8 cellular contexts compared by ENCODE assay signal in the genomic region with DNA sequence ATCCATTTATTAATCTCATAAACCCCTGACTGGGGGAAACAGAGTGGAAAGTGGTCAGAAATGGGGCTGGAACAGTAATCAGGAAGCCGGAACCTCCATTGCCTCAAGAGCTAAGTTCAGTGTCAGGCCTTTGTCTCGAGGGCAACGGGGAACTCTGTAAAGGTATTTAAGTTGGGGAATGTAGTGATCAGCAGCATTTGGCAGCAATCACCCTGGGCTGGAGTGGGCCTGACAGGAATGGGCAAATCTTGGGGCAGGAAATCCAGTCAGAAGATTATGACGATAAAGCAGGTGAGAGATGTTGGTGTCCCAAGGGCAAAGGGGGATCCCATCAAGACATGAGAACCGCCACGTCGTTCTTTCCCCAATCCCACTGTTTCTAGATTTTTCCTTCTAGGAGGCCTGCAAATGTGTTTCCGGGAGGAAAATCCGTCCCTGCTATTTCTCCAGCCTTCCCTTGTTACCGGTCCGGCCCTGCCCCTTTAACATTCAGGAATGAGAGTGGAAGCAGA.
A peak's percentile ranks its signal among the peaks of the same experiment; 100 is the strongest.
DNase-seq lines count a peak whose midpoint lies in the region; ATAC-seq, FAIRE-seq and TF ChIP-seq lines count a peak whose summit lies in the region.

No MANE protein-coding gene starts in this region.

- intact Hi-C loops in left ventricle myocardium inferior (cut with micrococcal nuclease): no loop called here
- intact Hi-C loops in Right ventricle myocardium inferior (cut with DNase I): loop anchor here (5.0 to 10.0 kb wide), 2 partner anchors 226 to 296 kb away; no protein-coding TSS in a partner anchor

- ATAC-seq in Right ventricle myocardium inferior (no peak), HG02981 (IDR thresholded peaks at IDR 0.05; ENCODE audit: unreplicated experiment) (no peak)
- no peak for ATAC-seq in activated T-helper 17 cell treated with anti-CD3 and anti-CD28 coated beads, Interleukin-2, amount 50 U/mL, for 72 hours (replicated peaks)

- H3K36me3 Mint-ChIP-seq in activated T-helper 17 cell treated with anti-CD3 and anti-CD28 coated beads, Interleukin-2, amount 50 U/mL, for 72 hours (ENCODE audit: low read depth): no peaks in the 10 kb centered on the region

- H3K27ac ChIP-seq in left ventricle myocardium inferior (replicated peaks) (peak overlapping the region; percentile 92), iPS DF 6.9 (ENCODE audit: low read length) (no peak overlapping the region), small intestine (ENCODE audit: low read depth in 1 of 2, low read length in 1 of 2) (peak overlapping the region; percentile 94 to 95)

- H3K27me3 ChIP-seq in left ventricle myocardium inferior (ENCODE audit: low read depth): no peaks in the 10 kb centered on the region
- H3K27me3 ChIP-seq in iPS DF 6.9 (ENCODE audit: control insufficient read depth, insufficient read depth, low read length): no peaks in the 10 kb centered on the region; the same call in 1 of the 2 replicates
- no peaks in the 10 kb centered on the region for H3K27me3 ChIP-seq in small intestine (ENCODE audit: control insufficient read depth in 2 of 2, insufficient read depth in 2 of 2, low read length in 2 of 2)

- no peak for DNase-seq in left ventricle myocardium inferior
- no peak for DNase-seq in Right ventricle myocardium inferior (ENCODE audit: missing footprints)
- DNase-seq in iPS DF 6.9 (ENCODE audit: low read depth, low spot score): no peak
- peak; percentile 36 for DNase-seq in small intestine
- DNase-seq in SHP77 (lab: John Stamatoyannopoulos, UW): no peak
- DNase-seq in SIG-M5 treated with dmso at 0.1 percent for 504 hours (lab: John Stamatoyannopoulos, UW; ENCODE audit: unreplicated experiment): no peak

- H3K4me3 ChIP-seq in left ventricle myocardium inferior (peak overlapping the region; percentile 68), iPS DF 6.9 (ENCODE audit: low read length) (peak overlapping the region; percentile 39; the same call in 1 of the 2 replicates), small intestine (ENCODE audit: low read depth in 1 of 2, low read length in 2 of 2) (peak overlapping the region in 1 of 2 donors; percentile 38)

- no peaks in the 10 kb centered on the region for H3K9me3 Mint-ChIP-seq in activated T-helper 17 cell treated with anti-CD3 and anti-CD28 coated beads, Interleukin-2, amount 50 U/mL, for 72 hours

- H3K4me3 Mint-ChIP-seq in activated T-helper 17 cell treated with anti-CD3 and anti-CD28 coated beads, Interleukin-2, amount 50 U/mL, for 72 hours: peak overlapping the region; percentile 88

- no peaks in the 10 kb centered on the region for H3K9me3 ChIP-seq in left ventricle myocardium inferior (replicated peaks)
- no peaks in the 10 kb centered on the region for H3K9me3 ChIP-seq in iPS DF 6.9 (ENCODE audit: control insufficient read depth, insufficient read depth, low read length)
- no peaks in the 10 kb centered on the region for H3K9me3 ChIP-seq in small intestine (ENCODE audit: control insufficient read depth, low read depth)

- H3K27ac Mint-ChIP-seq in activated T-helper 17 cell treated with anti-CD3 and anti-CD28 coated beads, Interleukin-2, amount 50 U/mL, for 72 hours: peak overlapping the region; percentile 95

- H3K4me1 Mint-ChIP-seq in activated T-helper 17 cell treated with anti-CD3 and anti-CD28 coated beads, Interleukin-2, amount 50 U/mL, for 72 hours: peaks cover 4% of the 10 kb centered on the region

- whole genome bisulfite sequencing in iPS DF 6.9 (ENCODE audit: insufficient coverage, insufficient read length): no CpG with 5 or more reads among the region's 11 CpGs
- 11 to 25% (median 15%) methylated on average over 11 of the region's 11 CpGs for WGBS in small intestine, 3 donors

- H3K36me3 ChIP-seq in left ventricle myocardium inferior (no peaks in the 10 kb centered on the region), iPS DF 6.9 (ENCODE audit: control insufficient read depth, insufficient read depth, low read length) (no peaks in the 10 kb centered on the region), small intestine (ENCODE audit: control insufficient read depth in 2 of 2, insufficient read depth in 2 of 2, low read length in 2 of 2) (no peaks in the 10 kb centered on the region)

- no peak for TF ChIP-seq CTCF in left ventricle myocardium inferior (IDR thresholded peaks at IDR 0.05; ENCODE audit: borderline replicate concordance)

- H3K4me1 ChIP-seq in left ventricle myocardium inferior (peaks cover 18% of the 10 kb centered on the region), iPS DF 6.9 (ENCODE audit: control insufficient read depth, insufficient read depth, low read length) (peaks cover 2% of the 10 kb centered on the region), small intestine (ENCODE audit: control insufficient read depth in 2 of 2, insufficient read depth in 1 of 2, low read depth in 1 of 2, low read length in 1 of 2) (peaks cover 4 to 7% of the 10 kb centered on the region in 2 donors)

- FAIRE-seq in small intestine (lab: Jason Lieb, UNC): no peak

- H3K27me3 Mint-ChIP-seq in activated T-helper 17 cell treated with anti-CD3 and anti-CD28 coated beads, Interleukin-2, amount 50 U/mL, for 72 hours: peaks cover 3% of the 10 kb centered on the region
